Comparison of ENCODE assay signal across 12 cellular contexts in the genomic region with DNA sequence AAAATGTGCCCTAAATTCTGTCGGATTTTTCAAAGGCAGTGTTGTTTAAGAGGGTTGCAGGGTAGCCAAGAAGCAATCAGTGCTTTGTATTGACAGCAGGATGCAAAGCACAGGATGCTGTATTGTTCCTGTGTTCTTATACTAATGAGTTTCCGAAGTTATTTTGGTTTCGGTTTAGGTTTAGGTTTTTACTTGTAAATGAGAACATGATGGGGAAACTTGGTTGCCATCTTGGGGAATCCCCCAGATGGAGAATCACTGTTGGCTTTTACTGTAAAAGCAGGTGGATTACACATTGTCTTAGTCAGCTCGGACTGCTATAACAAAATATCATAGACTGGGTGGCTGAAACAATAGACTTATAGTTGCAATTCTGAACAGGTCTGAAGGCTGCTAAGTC.
DNase-seq lines count a peak whose midpoint lies in the region; ATAC-seq and TF ChIP-seq lines count a peak whose summit lies in the region.
"Had no signal": no experiment of that assay in that cellular context is flagged by ENCODE, and none has a peak within 500 bp of the region (broad histone marks: within the 10 kb centered on the region; RNA-seq: fewer than 3 reads in every experiment).

No MANE protein-coding gene starts in this region.

- POLR2A ChIA-PET in MCF 10A (lab: Yijun Ruan, JAX): no interaction called here

- H3K36me3 Mint-ChIP-seq in MCF 10A (ENCODE audit: insufficient read depth, unreplicated experiment): no peaks in the 10 kb centered on the region
- no peaks in the 10 kb centered on the region for H3K36me3 Mint-ChIP-seq in stimulated activated memory B cell treated with anti-CD40 and anti-IgM and Interleukin-4, amounts not matched to agents 10 μg/mL and 1 μg/mL and 100 μg/mL, for 72 hours

- BruUV-seq in mammary epithelial cell (replicated peaks; lab: Mats Ljungman, UMichigan) (no TSS peak), MCF 10A (replicated peaks; lab: Mats Ljungman, UMichigan) (no TSS peak)

- H3K79me2 ChIP-seq in mammary epithelial cell (ENCODE audit: insufficient read depth, low read length): no peaks in the 10 kb centered on the region

- DNase-seq in mammary epithelial cell: peak; percentile 6
- no peak for DNase-seq in MCF 10A (ENCODE audit: unreplicated experiment)
- DNase-seq in NOMO-1 (lab: John Stamatoyannopoulos, UW; ENCODE audit: unreplicated experiment in 2 of 2): no peak
- DNase-seq in H4 (ENCODE audit: low spot score): no peak
- DNase-seq in effector memory CD4-positive, alpha-beta T cell: no peak
- DNase-seq: IMR-90, NCI-H526 treated with DMSO at 0.1 percent for 48 hours, sigmoid colon had no signal

- H3K36me3 ChIP-seq in mammary epithelial cell (ENCODE audit: insufficient read depth, low read length): no peaks in the 10 kb centered on the region
- H3K36me3 ChIP-seq in effector memory CD4-positive, alpha-beta T cell (ENCODE audit: control insufficient read depth, insufficient read depth, low read length): no peaks in the 10 kb centered on the region
- H3K36me3 ChIP-seq: sigmoid colon had no signal

- no peak overlapping the region for H3K9ac ChIP-seq in mammary epithelial cell (ENCODE audit: insufficient read depth, low read length)

- H3K9me3 Mint-ChIP-seq in MCF 10A (ENCODE audit: unreplicated experiment): no peaks in the 10 kb centered on the region
- no peaks in the 10 kb centered on the region for H3K9me3 Mint-ChIP-seq in stimulated activated memory B cell treated with anti-CD40 and anti-IgM and Interleukin-4, amounts not matched to agents 10 μg/mL and 1 μg/mL and 100 μg/mL, for 72 hours

- no peaks in the 10 kb centered on the region for H3K27me3 Mint-ChIP-seq in MCF 10A (ENCODE audit: insufficient read depth, unreplicated experiment)
- H3K27me3 Mint-ChIP-seq in stimulated activated memory B cell treated with anti-CD40 and anti-IgM and Interleukin-4, amounts not matched to agents 10 μg/mL and 1 μg/mL and 100 μg/mL, for 72 hours: no peaks in the 10 kb centered on the region

- 97% methylated on average over 4 of the region's 4 CpGs for WGBS in mammary epithelial cell (ENCODE audit: low coverage, missing lambda C conversion rate)

- no peak overlapping the region for H3K27ac Mint-ChIP-seq in MCF 10A (ENCODE audit: low read depth, unreplicated experiment)
- H3K27ac Mint-ChIP-seq in stimulated activated memory B cell treated with anti-CD40 and anti-IgM and Interleukin-4, amounts not matched to agents 10 μg/mL and 1 μg/mL and 100 μg/mL, for 72 hours: no peak overlapping the region

- ATAC-seq in HG02571 (IDR thresholded peaks at IDR 0.05; ENCODE audit: unreplicated experiment) (peak; percentile 80), HG03457 (IDR thresholded peaks at IDR 0.05; ENCODE audit: unreplicated experiment) (peak; percentile 88)
- ATAC-seq in stimulated activated memory B cell treated with anti-CD40 and anti-IgM and Interleukin-4, amounts not matched to agents 10 μg/mL and 1 μg/mL and 100 μg/mL, for 72 hours: peak; percentile 82

- H3K4me2 ChIP-seq in mammary epithelial cell (ENCODE audit: insufficient read depth, low read depth, low read length): no peak overlapping the region

- CTCF ChIA-PET in mammary epithelial cell (lab: Charles Lee; ENCODE audit: low non-redundant PET): no interaction called here
- CTCF ChIA-PET in MCF 10A (lab: Yijun Ruan, JAX): no interaction called here

- H4K20me1 ChIP-seq in mammary epithelial cell (ENCODE audit: insufficient read depth, low read length): no peaks in the 10 kb centered on the region

- H3K4me3 ChIP-seq in mammary epithelial cell (replicated peaks in 1 of 3; ENCODE audit: insufficient read depth in 1 of 3, low read depth in 2 of 3, low read length in 3 of 3): no peak overlapping the region
- H3K4me3 ChIP-seq in effector memory CD4-positive, alpha-beta T cell (ENCODE audit: insufficient read depth, low read depth, low read length, poor library complexity, severe bottlenecking): no peak overlapping the region
- H3K4me3 ChIP-seq: lung, sigmoid colon had no signal

- in situ Hi-C loops in mammary epithelial cell (cut with MboI; ENCODE audit: low sequenced_read_pairs in 2 of 2): no loop called here

- H2AFZ ChIP-seq in mammary epithelial cell (ENCODE audit: low read depth, low read length): no peak overlapping the region

- no peaks in the 10 kb centered on the region for H3K9me3 ChIP-seq in mammary epithelial cell (replicated peaks; ENCODE audit: insufficient read depth, low read length)
- no peaks in the 10 kb centered on the region for H3K9me3 ChIP-seq in effector memory CD4-positive, alpha-beta T cell (ENCODE audit: control insufficient read depth, low read length)

- intact Hi-C loops in mammary epithelial cell (cut with micrococcal nuclease) (no loop called here), MCF 10A (cut with micrococcal nuclease) (no loop called here)

- H3K4me1 ChIP-seq in mammary epithelial cell (ENCODE audit: insufficient read depth, low read length): no peaks in the 10 kb centered on the region
- no peaks in the 10 kb centered on the region for H3K4me1 ChIP-seq in effector memory CD4-positive, alpha-beta T cell (ENCODE audit: control insufficient read depth, insufficient read depth, low read length, poor library complexity, severe bottlenecking)
- H3K4me1 ChIP-seq: sigmoid colon had no signal

- H3K27me3 ChIP-seq in mammary epithelial cell (ENCODE audit: insufficient read depth, low read length): no peaks in the 10 kb centered on the region
- no peaks in the 10 kb centered on the region for H3K27me3 ChIP-seq in effector memory CD4-positive, alpha-beta T cell (replicated peaks; ENCODE audit: control insufficient read depth, insufficient read depth, low read length, poor library complexity, severe bottlenecking)
- H3K27me3 ChIP-seq: sigmoid colon had no signal

- H3K4me3 Mint-ChIP-seq in MCF 10A (ENCODE audit: unreplicated experiment): no peak overlapping the region
- H3K4me3 Mint-ChIP-seq in stimulated activated memory B cell treated with anti-CD40 and anti-IgM and Interleukin-4, amounts not matched to agents 10 μg/mL and 1 μg/mL and 100 μg/mL, for 72 hours: no peak overlapping the region

- no peaks in the 10 kb centered on the region for H3K4me1 Mint-ChIP-seq in MCF 10A (ENCODE audit: insufficient read depth, unreplicated experiment)
- no peaks in the 10 kb centered on the region for H3K4me1 Mint-ChIP-seq in stimulated activated memory B cell treated with anti-CD40 and anti-IgM and Interleukin-4, amounts not matched to agents 10 μg/mL and 1 μg/mL and 100 μg/mL, for 72 hours

- H3K27ac ChIP-seq in mammary epithelial cell (ENCODE audit: insufficient read depth, low read depth, low read length): no peak overlapping the region
- H3K27ac ChIP-seq in effector memory CD4-positive, alpha-beta T cell (ENCODE audit: insufficient read depth, low read length, poor library complexity, severe bottlenecking): no peak overlapping the region
- H3K27ac ChIP-seq: sigmoid colon had no signal

- dilution Hi-C loops in mammary epithelial cell (cut with HindIII; ENCODE audit: low sequenced_read_pairs): no loop called here

- TF ChIP-seq CTCF in mammary epithelial cell (conservative IDR thresholded peaks at IDR 0.05 in 1 of 2, IDR thresholded peaks at IDR 0.05 in 1 of 2; ENCODE audit: extremely low read depth in 1 of 2, insufficient read depth in 1 of 2, low read depth in 1 of 2, low read length in 2 of 2) (no peak), MCF 10A (IDR thresholded peaks at IDR 0.05; ENCODE audit: unreplicated experiment) (no peak)
